12 cellular contexts compared by ENCODE assay signal in the genomic region with DNA sequence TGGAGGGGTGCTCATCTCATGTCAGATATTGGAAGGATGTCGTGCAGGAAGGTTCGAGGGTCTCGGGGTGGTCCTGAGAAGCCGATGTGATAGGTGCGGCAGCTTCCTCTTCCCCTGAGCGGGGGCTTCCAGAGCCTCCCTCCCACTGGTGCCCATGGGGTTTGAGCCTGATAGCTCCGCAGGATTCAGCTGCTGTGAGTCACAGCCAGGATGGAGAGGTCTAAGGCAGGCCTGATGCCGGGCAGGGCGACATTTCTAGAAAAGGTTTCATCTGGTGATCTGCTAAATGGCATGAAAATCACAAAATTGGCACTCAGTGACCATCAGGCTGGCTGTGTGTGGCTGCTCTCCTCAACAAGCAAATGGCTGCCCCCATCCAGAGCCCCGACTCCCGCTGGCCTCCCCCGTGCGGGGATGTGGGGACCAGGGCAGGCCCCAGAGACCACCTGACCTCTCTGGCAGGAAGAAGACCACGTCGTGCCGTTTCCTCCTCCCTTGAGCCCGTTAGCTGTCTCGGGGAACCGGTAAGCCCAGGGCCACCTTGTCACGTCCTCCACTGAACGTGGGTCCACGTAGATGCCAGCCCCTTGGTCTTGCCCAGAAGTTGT.
DNase-seq lines count a peak whose midpoint lies in the region; ATAC-seq and TF ChIP-seq lines count a peak whose summit lies in the region.
"Had no signal": no experiment of that assay in that cellular context is flagged by ENCODE, and none has a peak within 500 bp of the region (broad histone marks: within the 10 kb centered on the region; RNA-seq: fewer than 3 reads in every experiment).

No MANE protein-coding gene starts in this region.

- H3K4me3 Mint-ChIP-seq in CD8-positive, alpha-beta T cell: peak overlapping the region; percentile 15
- no peak overlapping the region for H3K4me3 Mint-ChIP-seq in osteocyte (ENCODE audit: unreplicated experiment)
- no peak overlapping the region for H3K4me3 Mint-ChIP-seq in Calu3 (ENCODE audit: low read depth, unreplicated experiment)
- H3K4me3 Mint-ChIP-seq: central memory CD8-positive, alpha-beta T cell had no signal

- H3K9me3 ChIP-seq in CD8-positive, alpha-beta T cell (ENCODE audit: low read length): no peaks in the 10 kb centered on the region

- H3K27me3 Mint-ChIP-seq in CD8-positive, alpha-beta T cell (ENCODE audit: low read depth): no peaks in the 10 kb centered on the region
- H3K27me3 Mint-ChIP-seq in osteocyte (ENCODE audit: unreplicated experiment) (no peaks in the 10 kb centered on the region), Calu3 (ENCODE audit: unreplicated experiment) (no peaks in the 10 kb centered on the region)
- H3K27me3 Mint-ChIP-seq: central memory CD8-positive, alpha-beta T cell had no signal

- no peak overlapping the region for H3K27ac ChIP-seq in CD8-positive, alpha-beta T cell (ENCODE audit: low read depth, low read length)

- H3K4me1 ChIP-seq in CD8-positive, alpha-beta T cell (ENCODE audit: insufficient read depth, low read length): peaks cover 88% of the 10 kb centered on the region

- peaks cover 83% of the 10 kb centered on the region for H3K4me1 Mint-ChIP-seq in CD8-positive, alpha-beta T cell (ENCODE audit: low read depth)
- peaks cover 48% of the 10 kb centered on the region for H3K4me1 Mint-ChIP-seq in osteocyte (ENCODE audit: unreplicated experiment)
- H3K4me1 Mint-ChIP-seq in Calu3 (ENCODE audit: low read depth, unreplicated experiment): peaks cover 7% of the 10 kb centered on the region

- no peaks in the 10 kb centered on the region for H3K27me3 ChIP-seq in CD8-positive, alpha-beta T cell (ENCODE audit: insufficient read depth, low read length)

- no peak overlapping the region for H3K4me3 ChIP-seq in CD8-positive, alpha-beta T cell (ENCODE audit: low read depth, low read length)

- intact Hi-C loops in CD8-positive, alpha-beta T cell (cut with DNase I, micrococcal nuclease): no loop called here
- intact Hi-C loops in Calu3 (cut with micrococcal nuclease; ENCODE audit: unreplicated experiment): no loop called here

- no peaks in the 10 kb centered on the region for H3K9me3 Mint-ChIP-seq in CD8-positive, alpha-beta T cell
- H3K9me3 Mint-ChIP-seq in osteocyte (ENCODE audit: unreplicated experiment) (no peaks in the 10 kb centered on the region), Calu3 (ENCODE audit: low read depth, unreplicated experiment) (no peaks in the 10 kb centered on the region)
- H3K9me3 Mint-ChIP-seq: central memory CD8-positive, alpha-beta T cell had no signal

- peaks cover 14% of the 10 kb centered on the region for H3K36me3 Mint-ChIP-seq in CD8-positive, alpha-beta T cell
- H3K36me3 Mint-ChIP-seq in osteocyte (ENCODE audit: unreplicated experiment) (no peaks in the 10 kb centered on the region), Calu3 (ENCODE audit: insufficient read depth, unreplicated experiment) (no peaks in the 10 kb centered on the region)

- peak overlapping the region; percentile 76 for H3K27ac Mint-ChIP-seq in CD8-positive, alpha-beta T cell
- H3K27ac Mint-ChIP-seq in osteocyte (ENCODE audit: unreplicated experiment) (peak overlapping the region; percentile 68), Calu3 (ENCODE audit: unreplicated experiment) (no peak overlapping the region)

- CTCF ChIA-PET in CD8-positive, alpha-beta T cell (lab: Charles Lee): interaction anchor here (1.1 to 1.2 kb wide), 2 partner anchors 39 to 99 kb away, joined by 3 to 6 read pairs; partner anchors contain the start of gene FAAP20
- CTCF ChIA-PET in Calu3 (lab: Charles Lee): no interaction called here

- ATAC-seq in CD8-positive, alpha-beta T cell: no peak
- no peak for ATAC-seq in GM19452 (IDR thresholded peaks at IDR 0.05; ENCODE audit: unreplicated experiment)

- BruUV-seq in Calu3 (replicated peaks; lab: Mats Ljungman, UMichigan): no TSS peak

- DNase-seq in CD8-positive, alpha-beta T cell: no peak
- DNase-seq in LHCN-M2 (ENCODE audit: low read depth) (peak; percentile 42), dermis blood vessel endothelial cell (peak; percentile 48), osteocyte (ENCODE audit: extremely low spot score, unreplicated experiment) (no peak), Calu3 (no peak), KG1 (lab: John Stamatoyannopoulos, UW) (no peak), superior temporal gyrus (ENCODE audit: extremely low spot score) (no peak)
- DNase-seq: NCI-H1105, NCI-H510A treated with DMSO at 0.1 percent for 48 hours, retina had no signal

- TF ChIP-seq CTCF in CD8-positive, alpha-beta T cell (IDR thresholded peaks at IDR 0.05): no peak
- no peak for TF ChIP-seq CTCF in osteocyte (IDR thresholded peaks at IDR 0.05)
- no peak for TF ChIP-seq CTCF in Calu3 (IDR thresholded peaks at IDR 0.05; ENCODE audit: unreplicated experiment)

- no peaks in the 10 kb centered on the region for H3K36me3 ChIP-seq in CD8-positive, alpha-beta T cell (ENCODE audit: insufficient read depth, low read length)

- POLR2A ChIA-PET in CD8-positive, alpha-beta T cell (lab: Charles Lee): no interaction called here

Comparison
In these comparisons a context has a peak if more than half of its experiments do, and no peak if none do; other contexts are left out.
1. DNase-seq: peak in LHCN-M2 (single experiment) and dermis blood vessel endothelial cell (single experiment); none in CD8-positive, alpha-beta T cell (0 of 7), osteocyte (single experiment), Calu3 (single experiment), KG1 (single experiment) and superior temporal gyrus (single experiment).